In the genomic region with DNA sequence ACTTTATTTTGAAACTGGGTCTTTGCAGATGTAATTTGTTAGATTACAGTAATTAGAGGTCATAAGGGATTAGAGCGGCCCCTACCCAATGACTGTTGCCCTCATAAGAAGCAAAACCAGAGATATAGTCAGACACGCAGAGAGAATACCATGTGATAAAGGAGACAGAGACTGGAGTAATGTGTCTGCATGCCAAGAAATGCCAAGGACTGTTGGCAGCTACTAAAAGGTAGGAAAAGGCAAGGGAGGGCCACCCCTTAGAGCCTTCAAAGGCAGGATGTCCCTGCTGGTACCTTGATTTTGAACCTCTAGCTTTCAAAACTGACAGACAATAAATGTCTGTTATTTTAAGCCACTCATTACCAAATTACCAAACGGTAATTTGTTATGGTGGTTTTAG, we compare ENCODE assay signal across 20 cellular contexts.
DNase-seq lines count a peak whose midpoint lies in the region; ATAC-seq and TF ChIP-seq lines count a peak whose summit lies in the region.
"Had no signal": no experiment of that assay in that cellular context is flagged by ENCODE, and none has a peak within 500 bp of the region (broad histone marks: within the 10 kb centered on the region; RNA-seq: fewer than 3 reads in every experiment).

No MANE protein-coding gene starts in this region.

- H3K36me3 ChIP-seq in SK-N-SH (replicated peaks in 1 of 2; ENCODE audit: control insufficient read depth in 1 of 2, insufficient read depth in 2 of 2, low read length in 1 of 2) (no peaks in the 10 kb centered on the region), HEK293 (ENCODE audit: control insufficient read depth in 2 of 2, insufficient read depth in 1 of 2, low read length in 2 of 2) (no peaks in the 10 kb centered on the region), smooth muscle cell (ENCODE audit: low read depth) (no peaks in the 10 kb centered on the region)

- TF ChIP-seq RAD21 in SK-N-SH (IDR thresholded peaks at IDR 0.05; ENCODE audit: low read length), result no peak

- peaks cover 24% of the 10 kb centered on the region for H3F3A ChIP-seq in SK-N-SH (replicated peaks; ENCODE audit: insufficient read depth)
- peaks cover 11% of the 10 kb centered on the region for H3F3A ChIP-seq in smooth muscle cell (ENCODE audit: low read depth)

- intact Hi-C loops in MCF 10A (cut with micrococcal nuclease), result no loop called here

- H4K20me1 ChIP-seq in SK-N-SH (ENCODE audit: insufficient read depth) (no peaks in the 10 kb centered on the region), smooth muscle cell (ENCODE audit: low read depth) (no peaks in the 10 kb centered on the region)

- no peak overlapping the region for H3K27ac Mint-ChIP-seq in MCF 10A (ENCODE audit: low read depth, unreplicated experiment)
- H3K27ac Mint-ChIP-seq: CD8-positive, alpha-beta T cell; GM23338; H9; HFFc6 had no signal

- no peaks in the 10 kb centered on the region for H3K27me3 ChIP-seq in SK-N-SH (ENCODE audit: insufficient read depth)
- no peaks in the 10 kb centered on the region for H3K27me3 ChIP-seq in smooth muscle cell (ENCODE audit: low read depth)

- H3K4me3 Mint-ChIP-seq in MCF 10A (ENCODE audit: unreplicated experiment), result no peak overlapping the region
- H3K4me3 Mint-ChIP-seq: CD8-positive, alpha-beta T cell; GM23338; H9; HFFc6 had no signal

- H2AFZ ChIP-seq in SK-N-SH (ENCODE audit: low read depth), result no peak overlapping the region
- no peak overlapping the region for H2AFZ ChIP-seq in smooth muscle cell (ENCODE audit: low read depth)
- H2AFZ ChIP-seq: GM23338 had no signal

- POLR2A ChIA-PET in SK-N-SH (lab: Yijun Ruan, JAX), result no interaction called here
- POLR2A ChIA-PET in HEK293 (lab: Yijun Ruan, JAX), result no interaction called here
- POLR2A ChIA-PET in MCF 10A (lab: Yijun Ruan, JAX), result no interaction called here

- no peak for TF ChIP-seq EP300 in SK-N-SH (IDR thresholded peaks at IDR 0.05; ENCODE audit: borderline replicate concordance in 1 of 2, low read depth in 1 of 2, low read length in 1 of 2)

- CTCF ChIA-PET in SK-N-SH (lab: Yijun Ruan, JAX) (interaction anchor here (0.5 kb wide), 1 partner anchor 760 kb away, joined by 3 read pairs; no protein-coding TSS in a partner anchor), HEK293 (lab: Yijun Ruan, JAX) (no interaction called here), MCF 10A (lab: Yijun Ruan, JAX) (no interaction called here)

- TF ChIP-seq CTCF in SK-N-SH (IDR thresholded peaks at IDR 0.05), result no peak
- no peak for TF ChIP-seq CTCF in HEK293 (tag by site-specific recombination; IDR thresholded peaks at IDR 0.05)
- no peak for TF ChIP-seq CTCF in VCaP (conservative IDR thresholded peaks at IDR 0.05)
- TF ChIP-seq CTCF in smooth muscle cell (IDR thresholded peaks at IDR 0.05; ENCODE audit: borderline replicate concordance, insufficient read depth, poor library complexity, severe bottlenecking), result no peak
- no peak for TF ChIP-seq CTCF in MCF 10A (IDR thresholded peaks at IDR 0.05; ENCODE audit: unreplicated experiment)

- no peaks in the 10 kb centered on the region for H3K9me2 ChIP-seq in SK-N-SH

- WGBS in SK-N-SH (ENCODE audit: low lambda C conversion rate), result 73% methylated on average over 3 of the region's 3 CpGs
- WGBS in smooth muscle cell (ENCODE audit: low lambda C conversion rate), result 46% methylated on average over 3 of the region's 3 CpGs

- H3K36me3 Mint-ChIP-seq in MCF 10A (ENCODE audit: insufficient read depth, unreplicated experiment), result no peaks in the 10 kb centered on the region
- H3K36me3 Mint-ChIP-seq: CD8-positive, alpha-beta T cell had no signal

- H3K27ac ChIP-seq in SK-N-SH (ENCODE audit: low read depth in 2 of 2, low read length in 1 of 2), result no peak overlapping the region; a peak in 1 of 4 replicates
- no peak overlapping the region for H3K27ac ChIP-seq in HEK293 (ENCODE audit: extremely low read depth, low read depth, low read length)
- H3K27ac ChIP-seq in VCaP, result peak overlapping the region; percentile 30; the same call in 1 of the 2 replicates
- peak overlapping the region; percentile 81 for H3K27ac ChIP-seq in smooth muscle cell (ENCODE audit: low read depth)

- no TSS peak for BruUV-seq in MCF 10A (replicated peaks; lab: Mats Ljungman, UMichigan)

- H3K9ac ChIP-seq in SK-N-SH (no peak overlapping the region), smooth muscle cell (ENCODE audit: low read depth) (no peak overlapping the region)

- ATAC-seq in SK-N-SH treated with all-trans-retinoic acid at 6 μM for 48 hours, result peak; percentile 33; the same call in 1 of the 3 replicates
- ATAC-seq: CD8-positive, alpha-beta T cell; GM12878; GM23338; HCT116 had no signal

- H3K9me3 Mint-ChIP-seq in MCF 10A (ENCODE audit: unreplicated experiment), result no peaks in the 10 kb centered on the region
- H3K9me3 Mint-ChIP-seq: CD8-positive, alpha-beta T cell; GM23338; H9; HFFc6 had no signal

- H3K4me2 ChIP-seq in SK-N-SH (no peak overlapping the region), smooth muscle cell (peak overlapping the region; percentile 57)
- H3K4me2 ChIP-seq: GM23338 had no signal

- no peaks in the 10 kb centered on the region for H3K9me3 ChIP-seq in SK-N-SH
- no peaks in the 10 kb centered on the region for H3K9me3 ChIP-seq in HEK293 (ENCODE audit: control insufficient read depth, insufficient read depth, low read depth, low read length)
- H3K9me3 ChIP-seq in smooth muscle cell (replicated peaks; ENCODE audit: low read depth), result no peaks in the 10 kb centered on the region
- H3K9me3 ChIP-seq: Caco-2 had no signal

- H3K4me1 ChIP-seq in SK-N-SH (ENCODE audit: control insufficient read depth in 1 of 2, insufficient read depth in 2 of 2, low read depth in 1 of 2, low read length in 1 of 2) (peaks cover 0 to 25% of the 10 kb centered on the region in 2 experiments; a peak in 3 of 4 replicates), HEK293 (ENCODE audit: control insufficient read depth, insufficient read depth, low read length) (peaks cover 6% of the 10 kb centered on the region; the same call in 1 of the 2 replicates), smooth muscle cell (ENCODE audit: low read depth) (peaks cover 13% of the 10 kb centered on the region)
- H3K4me1 ChIP-seq: Caco-2 had no signal

- peaks cover 9% of the 10 kb centered on the region for H3K4me1 Mint-ChIP-seq in MCF 10A (ENCODE audit: insufficient read depth, unreplicated experiment)

- H3K4me3 ChIP-seq in SK-N-SH (ENCODE audit: low read depth in 2 of 2, low read length in 1 of 2) (no peak overlapping the region), HEK293 (ENCODE audit: low read depth, low read length) (no peak overlapping the region), smooth muscle cell (no peak overlapping the region)
- H3K4me3 ChIP-seq: GM12878, GM23338 had no signal

- no peaks in the 10 kb centered on the region for H3K27me3 Mint-ChIP-seq in MCF 10A (ENCODE audit: insufficient read depth, unreplicated experiment)

- no peak for DNase-seq in SK-N-SH
- no peak for DNase-seq in smooth muscle cell (lab: John Stamatoyannopoulos, UW; ENCODE audit: unreplicated experiment)
- DNase-seq in MCF 10A (ENCODE audit: unreplicated experiment), result no peak
- no peak for DNase-seq in NCI-H1048 (lab: John Stamatoyannopoulos, UW)
- no peak for DNase-seq in 8988T
- DNase-seq: C1 segment of cervical spinal cord; Caco-2; CD8-positive, alpha-beta T cell; DMS 273 treated with DMSO at 0.1 percent for 48 hours; DMS79; EL; GDM1; H9; HFFc6 had no signal

- H3K79me2 ChIP-seq in SK-N-SH (ENCODE audit: insufficient read depth) (no peaks in the 10 kb centered on the region), smooth muscle cell (ENCODE audit: low read depth) (no peaks in the 10 kb centered on the region)

TF ChIP-seq in SK-N-SH treated with all-trans-retinoic acid at 6 μM for 48 hours, 23 proteins besides CTCF, POLR2A, EP300 and RAD21 (continues in another document):
- TF ChIP-seq GLIS3 (CRISPR knock-in tag; IDR thresholded peaks at IDR 0.05) (no peak), ESRRG (CRISPR knock-in tag; IDR thresholded peaks at IDR 0.05) (no peak)

TF ChIP-seq in SK-N-SH, 30 proteins besides CTCF, POLR2A, EP300 and RAD21 (continues in another document):
- no peak for TF ChIP-seq SIN3A (IDR thresholded peaks at IDR 0.05; ENCODE audit: borderline replicate concordance, low read depth, low read length)
- TF ChIP-seq GABPA (IDR thresholded peaks at IDR 0.05; ENCODE audit: low read depth), result no peak
- TF ChIP-seq FOXM1 (IDR thresholded peaks at IDR 0.05; ENCODE audit: low read depth), result no peak
- TF ChIP-seq, protein P1, sequence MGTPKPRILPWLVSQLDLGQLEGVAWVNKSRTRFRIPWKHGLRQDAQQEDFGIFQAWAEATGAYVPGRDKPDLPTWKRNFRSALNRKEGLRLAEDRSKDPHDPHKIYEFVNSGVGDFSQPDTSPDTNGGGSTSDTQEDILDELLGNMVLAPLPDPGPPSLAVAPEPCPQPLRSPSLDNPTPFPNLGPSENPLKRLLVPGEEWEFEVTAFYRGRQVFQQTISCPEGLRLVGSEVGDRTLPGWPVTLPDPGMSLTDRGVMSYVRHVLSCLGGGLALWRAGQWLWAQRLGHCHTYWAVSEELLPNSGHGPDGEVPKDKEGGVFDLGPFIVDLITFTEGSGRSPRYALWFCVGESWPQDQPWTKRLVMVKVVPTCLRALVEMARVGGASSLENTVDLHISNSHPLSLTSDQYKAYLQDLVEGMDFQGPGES (IDR thresholded peaks at IDR 0.05; ENCODE audit: low read depth, low read length), result no peak
- TF ChIP-seq RXRA (IDR thresholded peaks at IDR 0.05; ENCODE audit: borderline replicate concordance, low read depth), result no peak
- no peak for TF ChIP-seq GATA2 (CRISPR knock-in tag; IDR thresholded peaks at IDR 0.05)
- no peak for TF ChIP-seq POLR2AphosphoS5 (IDR thresholded peaks at IDR 0.05; ENCODE audit: low read depth, low read length)
- TF ChIP-seq JUND (IDR thresholded peaks at IDR 0.05), result no peak

TF ChIP-seq in HEK293, 187 proteins besides CTCF, POLR2A, EP300 and RAD21:
- TF ChIP-seq SP7 (tag by site-specific recombination; IDR thresholded peaks at IDR 0.05) (peak; percentile 70), ZNF701 (tag by site-specific recombination; IDR thresholded peaks at IDR 0.05) (no peak)
TF ChIP-seq in HEK293: peak in this region for 1.

Comparison
In these comparisons a context has a peak if more than half of its experiments do, and no peak if none do; other contexts are left out.
1. H3K27ac ChIP-seq: peak in VCaP (single experiment) and smooth muscle cell (single experiment); none in SK-N-SH (0 of 2) and HEK293 (single experiment).